In the genomic region with DNA sequence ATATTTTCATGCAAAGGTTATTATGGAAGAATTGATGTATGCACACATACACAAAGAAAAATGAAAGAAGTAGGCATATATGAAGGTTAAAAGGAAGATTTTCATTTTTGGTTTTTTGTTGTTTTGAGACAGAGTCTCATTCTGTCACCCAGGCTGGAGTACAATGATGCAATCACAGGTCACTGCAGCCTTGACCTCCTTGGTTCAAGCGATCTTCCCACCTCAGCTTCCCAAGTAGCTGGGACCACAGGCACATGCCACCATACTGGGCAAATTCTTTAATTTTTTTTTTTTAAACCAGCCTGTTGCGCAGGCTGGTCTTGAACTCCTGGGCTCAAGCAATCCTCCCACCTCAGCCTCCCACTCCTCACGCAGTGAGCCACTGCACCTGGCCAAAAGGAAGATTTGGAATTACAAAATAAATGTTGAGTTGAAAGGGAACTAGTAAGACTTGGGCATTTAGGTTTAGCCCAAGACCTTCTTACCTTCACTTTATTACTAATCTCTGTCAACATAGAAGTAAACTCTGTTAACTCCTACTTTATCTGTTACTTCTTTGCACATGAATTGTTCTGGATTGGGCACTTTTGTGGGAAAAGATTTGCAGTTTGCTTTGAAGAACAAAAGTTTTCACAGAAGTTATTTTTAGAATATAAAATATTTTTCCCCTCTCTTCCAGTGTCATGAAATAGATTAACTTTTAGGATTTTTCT, we compare ENCODE assay signal across 21 cellular contexts. TPM values are rescaled to one million over a fixed set of nuclear protein-coding genes. Genes with fewer than 3 reads are reported as not detected.
DNase-seq lines count a peak whose midpoint lies in the region; ATAC-seq, FAIRE-seq and TF ChIP-seq lines count a peak whose summit lies in the region.
"Had no signal": no experiment of that assay in that cellular context is flagged by ENCODE, and none has a peak within 500 bp of the region (broad histone marks: within the 10 kb centered on the region; RNA-seq: fewer than 3 reads in every experiment).

No MANE protein-coding gene starts in this region.

- no peak overlapping the region for H4K5ac ChIP-seq in IMR-90 (ENCODE audit: low read depth, low read length)

- H3K27me3 ChIP-seq in IMR-90 (ENCODE audit: control insufficient read depth, insufficient read depth, low read length): no peaks in the 10 kb centered on the region
- H3K27me3 ChIP-seq in K562 (ENCODE audit: control insufficient read depth in 2 of 2, insufficient read depth in 2 of 2, low read length in 2 of 2): no peaks in the 10 kb centered on the region
- H3K27me3 ChIP-seq in HepG2 (ENCODE audit: control insufficient read depth in 1 of 2, insufficient read depth in 2 of 2, low read length in 2 of 2): no peaks in the 10 kb centered on the region
- H3K27me3 ChIP-seq: BE2C had no signal

- H4K91ac ChIP-seq in IMR-90 (ENCODE audit: insufficient read depth, low read depth, low read length): no peak overlapping the region

- peaks cover 1% of the 10 kb centered on the region; the same call in 1 of the 2 replicates for H3K36me3 ChIP-seq in IMR-90 (ENCODE audit: control insufficient read depth, insufficient read depth, low read length)
- H3K36me3 ChIP-seq in K562 (ENCODE audit: control insufficient read depth, insufficient read depth, low read length): no peaks in the 10 kb centered on the region
- no peaks in the 10 kb centered on the region for H3K36me3 ChIP-seq in HepG2 (replicated peaks in 1 of 2; ENCODE audit: control insufficient read depth in 1 of 2, insufficient read depth in 2 of 2, low read length in 2 of 2)
- H3K36me3 ChIP-seq: BE2C had no signal

- in situ Hi-C loops in IMR-90 (cut with MboI; ENCODE audit: low sequenced_read_pairs): no loop called here
- in situ Hi-C loops in K562 (cut with MboI): no loop called here
- in situ Hi-C loops in HepG2 (cut with HindIII; ENCODE audit: extremely low pct_ligation_motif_present, low pct_unique_long_range_greater_than_20kb): no loop called here

- CTCF ChIA-PET in IMR-90 (lab: Yijun Ruan, JAX) (no interaction called here), K562 (lab: Yijun Ruan, JAX; ENCODE audit: low intra/inter-chr PET ratio) (no interaction called here), HepG2 (lab: Yijun Ruan, JAX; ENCODE audit: low intra/inter-chr PET ratio, low total read pairs) (no interaction called here)
- CTCF ChIA-PET in activated CD4-positive, alpha-beta T cell treated with anti-CD3 and anti-CD28 coated beads for 36 hours (lab: Charles Lee): interaction anchor here (0.6 to 1.1 kb wide), 2 partner anchors 9 to 73 kb away, joined by 3 read pairs; no protein-coding TSS in a partner anchor

- H3K4me1 Mint-ChIP-seq in stimulated activated effector memory CD8-positive, alpha-beta T cell treated with anti-CD3 and anti-CD28 coated beads, Interleukin-12 subunit alpha, Interleukin-12 subunit beta, amount 100 ng/mL, for 72 hours: no peaks in the 10 kb centered on the region
- no peaks in the 10 kb centered on the region for H3K4me1 Mint-ChIP-seq in activated CD4-positive, alpha-beta T cell treated with anti-CD3 and anti-CD28 coated beads for 36 hours
- H3K4me1 Mint-ChIP-seq: CD4-positive, CD25-positive, alpha-beta regulatory T cell; CD8-positive, alpha-beta memory T cell; H9 had no signal

- H2AFZ ChIP-seq in IMR-90 (replicated peaks; ENCODE audit: low read length, poor library complexity): no peak overlapping the region
- H2AFZ ChIP-seq in K562 (ENCODE audit: low read depth, low read length): no peak overlapping the region
- H2AFZ ChIP-seq in HepG2 (ENCODE audit: low read length): no peak overlapping the region

- TF ChIP-seq POLR2A in IMR-90 (IDR thresholded peaks at IDR 0.05; ENCODE audit: low read depth, low read length) (no peak), K562 (conservative IDR thresholded peaks at IDR 0.05) (no peak), HepG2 (IDR thresholded peaks at IDR 0.05; ENCODE audit: insufficient read depth in 1 of 2, low read depth in 2 of 2, low read length in 2 of 2) (no peak)

- TF ChIP-seq RAD21 in IMR-90 (IDR thresholded peaks at IDR 0.05; ENCODE audit: low read length) (no peak), K562 (CRISPR knock-in tag; conservative IDR thresholded peaks at IDR 0.05 in 1 of 2, IDR thresholded peaks at IDR 0.05 in 1 of 2) (no peak), HepG2 (CRISPR knock-in tag; IDR thresholded peaks at IDR 0.05) (no peak)

- H2BK20ac ChIP-seq in IMR-90 (ENCODE audit: low read depth, low read length): no peak overlapping the region

- no peak overlapping the region for H3K56ac ChIP-seq in IMR-90 (ENCODE audit: extremely low read depth, insufficient read depth, low read length)

- H2AK9ac ChIP-seq in IMR-90 (replicated peaks; ENCODE audit: low read depth, low read length, poor library complexity): no peak overlapping the region

- H3K4me2 ChIP-seq in IMR-90 (ENCODE audit: low read depth, low read length): no peak overlapping the region
- no peak overlapping the region for H3K4me2 ChIP-seq in K562 (ENCODE audit: insufficient read depth, low read length)
- H3K4me2 ChIP-seq in HepG2 (ENCODE audit: low read depth, low read length): no peak overlapping the region

- H3K27me3 Mint-ChIP-seq in activated CD4-positive, alpha-beta T cell treated with anti-CD3 and anti-CD28 coated beads for 36 hours: no peaks in the 10 kb centered on the region
- H3K27me3 Mint-ChIP-seq: CD4-positive, CD25-positive, alpha-beta regulatory T cell; CD8-positive, alpha-beta memory T cell had no signal

- H3K4me1 ChIP-seq in IMR-90 (ENCODE audit: control insufficient read depth, insufficient read depth, low read length) (no peaks in the 10 kb centered on the region), K562 (replicated peaks in 1 of 2; ENCODE audit: control insufficient read depth in 2 of 2, insufficient read depth in 2 of 2, low read length in 2 of 2) (no peaks in the 10 kb centered on the region), HepG2 (ENCODE audit: insufficient read depth, low read length) (peaks cover 6% of the 10 kb centered on the region)
- H3K4me1 ChIP-seq: BE2C had no signal

- DNase-seq in IMR-90 (no peak), K562 (ENCODE audit: extremely low read depth in 1 of 4, low spot score in 3 of 4) (no peak), HepG2 (ENCODE audit: low spot score) (no peak), Right ventricle myocardium superior (no peak), NCI-H1105 treated with DMSO at 0.1 percent for 48 hours (lab: John Stamatoyannopoulos, UW) (no peak), NCI-H1105 (lab: John Stamatoyannopoulos, UW) (no peak)
- DNase-seq in stimulated activated effector memory CD8-positive, alpha-beta T cell treated with anti-CD3 and anti-CD28 coated beads, Interleukin-12 subunit alpha, Interleukin-12 subunit beta, amount 100 ng/mL, for 72 hours (ENCODE audit: low spot score in 2 of 2): no peak
- no peak for DNase-seq in activated CD4-positive, alpha-beta T cell treated with anti-CD3 and anti-CD28 coated beads for 36 hours
- DNase-seq: ACHN; BE2C; C1 segment of cervical spinal cord; CD4-positive, CD25-positive, alpha-beta regulatory T cell; CD8-positive, alpha-beta memory T cell; COR-L47; GDM1; GOT3; H9 had no signal

- no peak overlapping the region for H3K14ac ChIP-seq in IMR-90 (replicated peaks; ENCODE audit: low read depth, low read length)

- no peaks in the 10 kb centered on the region for H3K9me3 Mint-ChIP-seq in stimulated activated effector memory CD8-positive, alpha-beta T cell treated with anti-CD3 and anti-CD28 coated beads, Interleukin-12 subunit alpha, Interleukin-12 subunit beta, amount 100 ng/mL, for 72 hours
- no peaks in the 10 kb centered on the region for H3K9me3 Mint-ChIP-seq in activated CD4-positive, alpha-beta T cell treated with anti-CD3 and anti-CD28 coated beads for 36 hours (ENCODE audit: low read depth)
- H3K9me3 Mint-ChIP-seq: CD4-positive, CD25-positive, alpha-beta regulatory T cell; CD8-positive, alpha-beta memory T cell had no signal

- no peak overlapping the region for H3K9ac ChIP-seq in IMR-90 (ENCODE audit: low read depth, low read length)
- no peak overlapping the region for H3K9ac ChIP-seq in K562 (ENCODE audit: insufficient read depth in 1 of 2, low read depth in 2 of 2, low read length in 2 of 2)
- no peak overlapping the region for H3K9ac ChIP-seq in HepG2 (ENCODE audit: insufficient read depth, low read depth, low read length)

- WGBS in IMR-90 (ENCODE audit: extremely low coverage in 2 of 2, insufficient read length in 1 of 2), 2 experiments: 40% methylated on average over 1 of the region's 3 CpGs; no CpG with 5 or more reads in 1 of the 2 experiments
- WGBS in K562 (ENCODE audit: insufficient coverage, low coverage, missing lambda C conversion rate): 56% methylated on average over 3 of the region's 3 CpGs
- 72% methylated on average over 3 of the region's 3 CpGs for WGBS in HepG2 (ENCODE audit: low lambda C conversion rate)

- TF ChIP-seq EP300 in K562 (IDR thresholded peaks at IDR 0.05; ENCODE audit: low read length) (no peak), HepG2 (IDR thresholded peaks at IDR 0.05; ENCODE audit: low read depth in 2 of 2, low read length in 2 of 2) (no peak), HepG2 (CRISPR knock-in tag; IDR thresholded peaks at IDR 0.05; ENCODE audit: borderline replicate concordance) (no peak)

- H2AK5ac ChIP-seq in IMR-90 (ENCODE audit: low read depth, low read length): no peak overlapping the region

- H4K20me1 ChIP-seq in IMR-90 (ENCODE audit: insufficient read depth, low read length) (no peaks in the 10 kb centered on the region), K562 (replicated peaks; ENCODE audit: control insufficient read depth, insufficient read depth, low read length) (no peaks in the 10 kb centered on the region), HepG2 (ENCODE audit: insufficient read depth, low read length) (no peaks in the 10 kb centered on the region)

- POLR2A ChIA-PET in IMR-90 (lab: Charles Lee; ENCODE audit: unreplicated experiment) (no interaction called here), K562 (lab: Yijun Ruan, JAX) (no interaction called here), HepG2 (lab: Yijun Ruan, JAX) (interaction anchor here (0.6 kb wide), 1 partner anchor 23 kb away, joined by 3 read pairs; no protein-coding TSS in a partner anchor)
- POLR2A ChIA-PET in activated CD4-positive, alpha-beta T cell treated with anti-CD3 and anti-CD28 coated beads for 36 hours (lab: Charles Lee): no interaction called here

- peaks cover 19% of the 10 kb centered on the region for H3K36me3 Mint-ChIP-seq in stimulated activated effector memory CD8-positive, alpha-beta T cell treated with anti-CD3 and anti-CD28 coated beads, Interleukin-12 subunit alpha, Interleukin-12 subunit beta, amount 100 ng/mL, for 72 hours
- peaks cover 3% of the 10 kb centered on the region for H3K36me3 Mint-ChIP-seq in activated CD4-positive, alpha-beta T cell treated with anti-CD3 and anti-CD28 coated beads for 36 hours (ENCODE audit: low read depth)

- no peaks in the 10 kb centered on the region for H3K79me1 ChIP-seq in IMR-90 (ENCODE audit: low read depth in 1 of 2, low read length in 2 of 2)

- H3K27ac ChIP-seq in IMR-90 (ENCODE audit: insufficient read depth, low read length): no peak overlapping the region
- no peak overlapping the region for H3K27ac ChIP-seq in K562 (ENCODE audit: extremely low read depth, low read depth, low read length)
- H3K27ac ChIP-seq in HepG2 (ENCODE audit: extremely low read length, insufficient read depth, low read length): no peak overlapping the region

- peak overlapping the region; percentile 18 for H3K27ac Mint-ChIP-seq in stimulated activated effector memory CD8-positive, alpha-beta T cell treated with anti-CD3 and anti-CD28 coated beads, Interleukin-12 subunit alpha, Interleukin-12 subunit beta, amount 100 ng/mL, for 72 hours
- no peak overlapping the region for H3K27ac Mint-ChIP-seq in activated CD4-positive, alpha-beta T cell treated with anti-CD3 and anti-CD28 coated beads for 36 hours
- H3K27ac Mint-ChIP-seq: CD4-positive, CD25-positive, alpha-beta regulatory T cell had no signal

- no peak overlapping the region for H3K23ac ChIP-seq in IMR-90 (ENCODE audit: low read depth, low read length)

- no peak for ATAC-seq in IMR-90 (ENCODE audit: low read depth)
- ATAC-seq in K562: peak; percentile 69
- no peak for ATAC-seq in HepG2
- ATAC-seq in stimulated activated effector memory CD8-positive, alpha-beta T cell treated with anti-CD3 and anti-CD28 coated beads, Interleukin-12 subunit alpha, Interleukin-12 subunit beta, amount 100 ng/mL, for 72 hours: no peak
- ATAC-seq in Right ventricle myocardium superior (ENCODE audit: poor library complexity): no peak
- no peak for ATAC-seq in activated CD4-positive, alpha-beta T cell treated with anti-CD3 and anti-CD28 coated beads for 36 hours

- H3K79me2 ChIP-seq in K562 (ENCODE audit: control insufficient read depth, insufficient read depth, low read length): no peaks in the 10 kb centered on the region
- H3K79me2 ChIP-seq in HepG2 (ENCODE audit: insufficient read depth, low read length): no peaks in the 10 kb centered on the region

- H3K4ac ChIP-seq in IMR-90 (ENCODE audit: low read depth, low read length): no peak overlapping the region

- dilution Hi-C loops in IMR-90 (cut with HindIII; ENCODE audit: low sequenced_read_pairs, unreplicated experiment): no loop called here

- H4K8ac ChIP-seq in IMR-90 (ENCODE audit: low read depth in 2 of 2, low read length in 2 of 2): no peak overlapping the region

- no peak overlapping the region for H3K18ac ChIP-seq in IMR-90 (ENCODE audit: low read depth, low read length)

- no peaks in the 10 kb centered on the region for H3K9me3 ChIP-seq in IMR-90 (ENCODE audit: control insufficient read depth, insufficient read depth, low read length)
- no peaks in the 10 kb centered on the region for H3K9me3 ChIP-seq in K562 (replicated peaks; ENCODE audit: control insufficient read depth, insufficient read depth, low read depth, low read length)
- no peaks in the 10 kb centered on the region for H3K9me3 ChIP-seq in HepG2 (ENCODE audit: low read length)
- H3K9me3 ChIP-seq: BE2C had no signal

- H3K4me3 ChIP-seq in IMR-90 (ENCODE audit: insufficient read depth, low read depth, low read length) (no peak overlapping the region), K562 (no peak overlapping the region), HepG2 (replicated peaks in 1 of 3; ENCODE audit: insufficient read depth in 1 of 3, low read depth in 2 of 3, low read length in 3 of 3) (no peak overlapping the region)

- intact Hi-C loops in IMR-90 (cut with micrococcal nuclease): no loop called here
- intact Hi-C loops in K562 (cut with micrococcal nuclease): no loop called here
- intact Hi-C loops in HepG2 (cut with micrococcal nuclease; ENCODE audit: unreplicated experiment): no loop called here
- intact Hi-C loops in Right ventricle myocardium superior (cut with DNase I): no loop called here
- intact Hi-C loops in activated CD4-positive, alpha-beta T cell treated with anti-CD3 and anti-CD28 coated beads for 36 hours (cut with DNase I, micrococcal nuclease): no loop called here

- H2BK15ac ChIP-seq in IMR-90 (ENCODE audit: low read depth, low read length): no peak overlapping the region

- BruUV-seq in IMR-90 (replicated peaks; lab: Mats Ljungman, UMichigan): no TSS peak
- no TSS peak for BruUV-seq in K562 (replicated peaks; lab: Mats Ljungman, UMichigan)
- BruUV-seq in HepG2 (replicated peaks; lab: Mats Ljungman, UMichigan): no TSS peak

- H3K9me1 ChIP-seq in IMR-90 (ENCODE audit: insufficient read depth, low read length): no peaks in the 10 kb centered on the region
- H3K9me1 ChIP-seq in K562 (ENCODE audit: control insufficient read depth, insufficient read depth, low read length): no peaks in the 10 kb centered on the region

- no peak for TF ChIP-seq CTCF in IMR-90 (conservative IDR thresholded peaks at IDR 0.05; ENCODE audit: low read depth, low read length)
- TF ChIP-seq CTCF in K562 (IDR thresholded peaks at IDR 0.05 in 2 of 3, conservative IDR thresholded peaks at IDR 0.05 in 1 of 3; ENCODE audit: insufficient read depth in 2 of 3, low read depth in 1 of 3, low read length in 3 of 3): no peak
- TF ChIP-seq CTCF in HepG2 (CRISPR knock-in tag; IDR thresholded peaks at IDR 0.05): no peak

- H3K4me3 Mint-ChIP-seq in stimulated activated effector memory CD8-positive, alpha-beta T cell treated with anti-CD3 and anti-CD28 coated beads, Interleukin-12 subunit alpha, Interleukin-12 subunit beta, amount 100 ng/mL, for 72 hours: no peak overlapping the region
- H3K4me3 Mint-ChIP-seq in activated CD4-positive, alpha-beta T cell treated with anti-CD3 and anti-CD28 coated beads for 36 hours: no peak overlapping the region
- H3K4me3 Mint-ChIP-seq: CD4-positive, CD25-positive, alpha-beta regulatory T cell; CD8-positive, alpha-beta memory T cell; H9 had no signal

- no peak overlapping the region for H2BK5ac ChIP-seq in IMR-90 (ENCODE audit: low read depth, low read length, poor library complexity, severe bottlenecking)

- FAIRE-seq in K562 (lab: Jason Lieb, UNC): no peak
- FAIRE-seq in HepG2 (lab: Jason Lieb, UNC): no peak
- FAIRE-seq: D721Med, GM12892, GM18507, HTR-8/SVneo had no signal

- no peak overlapping the region for H2BK120ac ChIP-seq in IMR-90 (ENCODE audit: low read depth, low read length)

RNA-seq across cellular contexts. Expression of a gene that starts 31.7 kb away (rescaled TPM):
- total RNA-seq in IMR-90 (2012; rRNA removed) (38.0 and 52.2 TPM in 2 replicates), K562 (2014; rRNA removed) (3.6 and 7.0 TPM in 2 replicates), K562 (2014; rRNA removed; fragmentation: Illumina TruSeq; extraction: Trizol) (9.7 and 9.9 TPM in 2 replicates), K562 (2015; rRNA removed; fragmentation: Illumina TruSeq; extraction: Trizol) (7.3 and 8.3 TPM in 2 replicates), K562 (2021) (8.4 and 10.1 TPM in 2 replicates), HepG2 (2016; rRNA removed; fragmentation: Illumina TruSeq; extraction: Trizol) (15.7 and 27.6 TPM in 2 replicates), Right ventricle myocardium superior (16.2 TPM)
- polyA plus RNA-seq in IMR-90 (2012; rRNA removed) (4.1 and 6.4 TPM in 2 replicates), K562 (2011; rRNA removed) (7.7 and 8.9 TPM in 2 replicates), K562 (2014; fragmentation: Illumina TruSeq; extraction: Trizol) (12.3 and 13.5 TPM in 2 replicates), K562 (2014; fragmentation: Nextera tagmentation; extraction: Ambion mirVana) (1 to 10 TPM; 2.1 to 4.3 TPM), K562 (2014; rRNA removed) (2.6 and 3.2 TPM in 2 replicates), HepG2 (2011; rRNA removed) (5.9 and 6.4 TPM in 2 replicates)
- 2.6 and 2.8 TPM in 2 replicates for polyA plus RNA-seq in IMR-90 (2012; cell fraction: cytosol; rRNA removed)
- polyA plus RNA-seq in IMR-90 (2012; cell fraction: nucleus; rRNA removed; ENCODE audit: low replicate concordance): 1.2 and 8.2 TPM in 2 replicates
- 28.1 and 102 TPM in 2 replicates for total RNA-seq in K562 (2011; cell fraction: chromatin; rRNA removed; ENCODE audit: low replicate concordance)
- 12.5 and 14.3 TPM in 2 replicates for total RNA-seq in K562 (2011; cell fraction: nucleolus; rRNA removed)
- total RNA-seq in K562 (2011; cell fraction: nucleoplasm; rRNA removed): 28.3 and 40.3 TPM in 2 replicates
- polyA plus RNA-seq in K562 (2011; cell fraction: cytosol; rRNA removed): 1.7 and 3.6 TPM in 2 replicates
- 3.3 and 4.2 TPM in 2 replicates for polyA plus RNA-seq in K562 (2011; cell fraction: nucleus; rRNA removed)
- 3.3 and 3.8 TPM in 2 replicates for polyA plus RNA-seq in K562 (2012)
- 33.5 and 41.0 TPM in 2 replicates for polyA minus RNA-seq in K562 (2011; rRNA and poly(A)+ RNA removed)
- polyA minus RNA-seq in K562 (2011; cell fraction: cytosol; rRNA and poly(A)+ RNA removed): 4.6 and 10.5 TPM in 2 replicates
- 14.8 and 27.4 TPM in 2 replicates for polyA minus RNA-seq in K562 (2011; cell fraction: nucleus; rRNA and poly(A)+ RNA removed)
- total RNA-seq in HepG2 (2016; cell fraction: cytosol; rRNA removed; fragmentation: Illumina TruSeq; extraction: Trizol; ENCODE audit: low read depth): 13.4 and 15.5 TPM in 2 replicates
- 17.2 and 22.8 TPM in 2 replicates for total RNA-seq in HepG2 (2016; cell fraction: insoluble cytoplasmic fraction; rRNA removed; fragmentation: Illumina TruSeq; extraction: Trizol)
- 7.5 and 10.4 TPM in 2 replicates for total RNA-seq in HepG2 (2016; cell fraction: membrane; rRNA removed; fragmentation: Illumina TruSeq; extraction: Trizol)
- 35.0 and 44.5 TPM in 2 replicates for total RNA-seq in HepG2 (2016; cell fraction: nucleus; rRNA removed; fragmentation: Illumina TruSeq; extraction: Trizol)
- 2.5 and 4.2 TPM in 2 replicates for polyA plus RNA-seq in HepG2 (2011; cell fraction: cytosol; rRNA removed)
- 6.1 and 6.4 TPM in 2 replicates for polyA plus RNA-seq in HepG2 (2011; cell fraction: nucleus; rRNA removed)
- 7.9 and 9.3 TPM in 2 replicates for polyA plus RNA-seq in HepG2 (2012)
- 6.0 and 6.1 TPM in 2 replicates for polyA plus RNA-seq in HepG2 (2016; cell fraction: cytosol; fragmentation: Illumina TruSeq; extraction: Trizol; ENCODE audit: low read depth)
- 5.6 and 6.5 TPM in 2 replicates for polyA plus RNA-seq in HepG2 (2016; cell fraction: insoluble cytoplasmic fraction; fragmentation: Illumina TruSeq; extraction: Trizol; ENCODE audit: low read depth)
- polyA plus RNA-seq in HepG2 (2016; cell fraction: membrane; fragmentation: Illumina TruSeq; extraction: Trizol; ENCODE audit: low read depth): 5.2 and 5.9 TPM in 2 replicates
- polyA plus RNA-seq in HepG2 (2016; cell fraction: nucleus; fragmentation: Illumina TruSeq; extraction: Trizol; ENCODE audit: insufficient read depth, low read depth): 7.0 and 7.9 TPM in 2 replicates
- 11.6 and 19.1 TPM in 2 replicates for polyA minus RNA-seq in HepG2 (2011; rRNA and poly(A)+ RNA removed; ENCODE audit: low replicate concordance)
- 16.7 and 25.3 TPM in 2 replicates for polyA minus RNA-seq in HepG2 (2011; cell fraction: cytosol; rRNA and poly(A)+ RNA removed)
- 87.0 and 89.1 TPM in 2 replicates for polyA minus RNA-seq in HepG2 (2011; cell fraction: nucleus; rRNA and poly(A)+ RNA removed)
- total RNA-seq in activated CD4-positive, alpha-beta T cell treated with anti-CD3 and anti-CD28 coated beads for 36 hours: 10 to 100 TPM in 1 of 2 experiments, 1 to 10 TPM in 1; 8.2 to 13.0 TPM
